In genomic region chr3:28645149-28645548, GRCh38 we compare ENCODE assay signal across 1 cellular context.
TF ChIP-seq lines count a peak whose summit lies in the region.

No MANE protein-coding gene starts in this region.

TF ChIP-seq in GM12878, 131 proteins besides CTCF, POLR2A, EP300 and RAD21 (continued from another document):
- TF ChIP-seq, protein P1, sequence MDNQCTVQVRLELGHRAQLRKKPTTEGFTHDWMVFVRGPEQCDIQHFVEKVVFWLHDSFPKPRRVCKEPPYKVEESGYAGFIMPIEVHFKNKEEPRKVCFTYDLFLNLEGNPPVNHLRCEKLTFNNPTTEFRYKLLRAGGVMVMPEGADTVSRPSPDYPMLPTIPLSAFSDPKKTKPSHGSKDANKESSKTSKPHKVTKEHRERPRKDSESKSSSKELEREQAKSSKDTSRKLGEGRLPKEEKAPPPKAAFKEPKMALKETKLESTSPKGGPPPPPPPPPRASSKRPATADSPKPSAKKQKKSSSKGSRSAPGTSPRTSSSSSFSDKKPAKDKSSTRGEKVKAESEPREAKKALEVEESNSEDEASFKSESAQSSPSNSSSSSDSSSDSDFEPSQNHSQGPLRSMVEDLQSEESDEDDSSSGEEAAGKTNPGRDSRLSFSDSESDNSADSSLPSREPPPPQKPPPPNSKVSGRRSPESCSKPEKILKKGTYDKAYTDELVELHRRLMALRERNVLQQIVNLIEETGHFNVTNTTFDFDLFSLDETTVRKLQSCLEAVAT (IDR thresholded peaks at IDR 0.05): no peak
- TF ChIP-seq, protein P2, sequence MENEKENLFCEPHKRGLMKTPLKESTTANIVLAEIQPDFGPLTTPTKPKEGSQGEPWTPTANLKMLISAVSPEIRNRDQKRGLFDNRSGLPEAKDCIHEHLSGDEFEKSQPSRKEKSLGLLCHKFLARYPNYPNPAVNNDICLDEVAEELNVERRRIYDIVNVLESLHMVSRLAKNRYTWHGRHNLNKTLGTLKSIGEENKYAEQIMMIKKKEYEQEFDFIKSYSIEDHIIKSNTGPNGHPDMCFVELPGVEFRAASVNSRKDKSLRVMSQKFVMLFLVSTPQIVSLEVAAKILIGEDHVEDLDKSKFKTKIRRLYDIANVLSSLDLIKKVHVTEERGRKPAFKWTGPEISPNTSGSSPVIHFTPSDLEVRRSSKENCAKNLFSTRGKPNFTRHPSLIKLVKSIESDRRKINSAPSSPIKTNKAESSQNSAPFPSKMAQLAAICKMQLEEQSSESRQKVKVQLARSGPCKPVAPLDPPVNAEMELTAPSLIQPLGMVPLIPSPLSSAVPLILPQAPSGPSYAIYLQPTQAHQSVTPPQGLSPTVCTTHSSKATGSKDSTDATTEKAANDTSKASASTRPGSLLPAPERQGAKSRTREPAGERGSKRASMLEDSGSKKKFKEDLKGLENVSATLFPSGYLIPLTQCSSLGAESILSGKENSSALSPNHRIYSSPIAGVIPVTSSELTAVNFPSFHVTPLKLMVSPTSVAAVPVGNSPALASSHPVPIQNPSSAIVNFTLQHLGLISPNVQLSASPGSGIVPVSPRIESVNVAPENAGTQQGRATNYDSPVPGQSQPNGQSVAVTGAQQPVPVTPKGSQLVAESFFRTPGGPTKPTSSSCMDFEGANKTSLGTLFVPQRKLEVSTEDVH (IDR thresholded peaks at IDR 0.05; ENCODE audit: low read depth, partially characterized antibody): no peak
- TF ChIP-seq RFX5 (IDR thresholded peaks at IDR 0.05; ENCODE audit: low read depth, low read length): no peak
- TF ChIP-seq STAT3 (IDR thresholded peaks at IDR 0.05; ENCODE audit: low read depth, low read length): no peak
